Comparison of ENCODE assay signal across 27 cellular contexts in the genomic region with DNA sequence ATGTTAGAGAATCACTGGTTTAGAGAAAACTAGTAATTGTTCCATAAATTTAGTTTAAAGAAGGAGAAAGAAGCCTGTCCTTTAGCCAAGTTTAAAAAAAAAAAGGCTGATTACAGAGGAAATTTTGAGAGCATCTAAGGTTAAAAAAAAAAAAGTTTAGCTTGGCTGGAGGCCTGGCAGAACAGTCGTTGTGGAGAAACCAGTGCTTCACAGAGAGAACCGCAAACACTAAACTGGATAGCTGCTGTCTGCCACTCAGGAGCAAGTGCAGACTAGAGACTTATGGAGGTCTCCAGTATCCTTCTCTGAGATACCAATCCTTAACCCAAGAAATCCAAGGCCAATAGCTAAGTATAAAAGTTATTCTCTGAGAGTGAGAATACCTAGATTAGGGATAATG.
"Had no signal": no experiment of that assay in that cellular context is flagged by ENCODE, and none has a peak within 500 bp of the region (broad histone marks: within the 10 kb centered on the region; RNA-seq: fewer than 3 reads in every experiment).

No MANE protein-coding gene starts in this region.

- H3K4me2 ChIP-seq: hepatocyte had no signal

- H3K79me2 ChIP-seq: hepatocyte had no signal

- H3K4me3 ChIP-seq: colonic mucosa, esophagus squamous epithelium, gastroesophageal sphincter, heart left ventricle, hepatocyte, left lung, lower lobe of right lung had no signal

- H3K4me1 ChIP-seq: colonic mucosa, esophagus squamous epithelium, foreskin keratinocyte, gastroesophageal sphincter, heart left ventricle, left lung, lower lobe of right lung had no signal

- H3K27me3 ChIP-seq: colonic mucosa, esophagus squamous epithelium, foreskin keratinocyte, gastroesophageal sphincter, heart left ventricle, hepatocyte, left lung had no signal

- DNase-seq: colonic mucosa; cortex of kidney; effector CD8-positive, alpha-beta T cell; effector memory CD8-positive, alpha-beta T cell; endodermal cell; erythroblast; esophagus squamous epithelium; foreskin keratinocyte; heart left ventricle; hypothalamus; immature natural killer cell; islet precursor cell; kidney; kidney glomerular epithelial cell; left colon; left lung; left ventricle myocardium superior; lower lobe of right lung; mesenchymal stem cell; midbrain; naive thymus-derived CD4-positive, alpha-beta T cell had no signal

- H2AFZ ChIP-seq: hepatocyte had no signal

- FAIRE-seq: endometrium, frontal cortex, kidney had no signal

- H3K36me3 ChIP-seq: colonic mucosa, esophagus squamous epithelium, heart left ventricle, left lung, lower lobe of right lung had no signal

- H3K9me3 ChIP-seq: colonic mucosa, esophagus squamous epithelium, gastroesophageal sphincter, heart left ventricle had no signal

- ATAC-seq: effector memory CD8-positive, alpha-beta T cell; esophagus mucosa; foreskin keratinocyte; gastroesophageal sphincter; heart left ventricle; left colon; left lung; left ventricle myocardium superior; lower lobe of right lung; naive thymus-derived CD4-positive, alpha-beta T cell had no signal

- H3K27ac ChIP-seq: colonic mucosa, epithelial cell of prostate, esophagus squamous epithelium, foreskin keratinocyte, gastroesophageal sphincter, heart left ventricle, hepatocyte, left lung, lower lobe of right lung had no signal
